ENCODE assay signal across 8 cellular contexts in genomic region chr10:31603245-31604087, GRCh38.
DNase-seq lines count a peak whose midpoint lies in the region; ATAC-seq and TF ChIP-seq lines count a peak whose summit lies in the region.

No MANE protein-coding gene starts in this region.

- in situ Hi-C loops in HAP-1 (cut with MboI; ENCODE audit: low sequenced_read_pairs): no loop called here

- H4K20me1 ChIP-seq in MM.1S (ENCODE audit: insufficient read depth, low read length): no peaks in the 10 kb centered on the region
- H4K20me1 ChIP-seq in osteoblast (ENCODE audit: insufficient read depth, low read length): no peaks in the 10 kb centered on the region

- H3F3A ChIP-seq in MM.1S (ENCODE audit: insufficient read depth, low read length): no peaks in the 10 kb centered on the region

- H3K79me2 ChIP-seq in MM.1S (ENCODE audit: low read length) (no peaks in the 10 kb centered on the region), osteoblast (ENCODE audit: insufficient read depth, low read length) (no peaks in the 10 kb centered on the region)

- H3K27me3 ChIP-seq in HAP-1 (ENCODE audit: low read depth) (no peaks in the 10 kb centered on the region), MM.1S (replicated peaks; ENCODE audit: insufficient read depth, low read length) (no peaks in the 10 kb centered on the region), osteoblast (ENCODE audit: insufficient read depth, low read length) (no peaks in the 10 kb centered on the region), testis (no peaks in the 10 kb centered on the region)

- peak overlapping the region; percentile 56 for H3K4me3 ChIP-seq in HAP-1
- peak overlapping the region; percentile 69 for H3K4me3 ChIP-seq in MM.1S (ENCODE audit: low read length)
- peak overlapping the region; percentile 86 for H3K4me3 ChIP-seq in osteoblast (ENCODE audit: insufficient read depth, low read length)
- peak overlapping the region; percentile 54 to 75 for H3K4me3 ChIP-seq in testis

- peak overlapping the region; percentile 97 for H2AFZ ChIP-seq in MM.1S (ENCODE audit: low read length)
- peak overlapping the region; percentile 89 for H2AFZ ChIP-seq in osteoblast (ENCODE audit: low read length)

- intact Hi-C loops in Right ventricle myocardium inferior (cut with DNase I): loop anchor here (2.0 to 10.0 kb wide), 6 partner anchors 94 to 849 kb away; partner anchors contain the start of genes ZEB1 and ZNF438
- intact Hi-C loops in testis (cut with DNase I; ENCODE audit: low total_unique reads): no loop called here

- peak; percentile 96 for ATAC-seq in SK-N-SH treated with all-trans-retinoic acid at 6 μM for 48 hours
- peak; percentile 97 for ATAC-seq in activated naive CD8-positive, alpha-beta T cell treated with anti-CD3 and anti-CD28 coated beads, Interleukin-2, amount 10 ng/mL, durations not matched to agents 7 days and 5 days (ENCODE audit: low read depth)
- ATAC-seq in Right ventricle myocardium inferior: peak; percentile 96

- H3K27ac ChIP-seq in MM.1S (ENCODE audit: low read length): no peak overlapping the region
- peak overlapping the region; percentile 66 for H3K27ac ChIP-seq in osteoblast (ENCODE audit: low read depth, low read length)
- peak overlapping the region; percentile 78 to 84 for H3K27ac ChIP-seq in testis

- peaks cover 9% of the 10 kb centered on the region for H3K27me3 Mint-ChIP-seq in activated naive CD8-positive, alpha-beta T cell treated with anti-CD3 and anti-CD28 coated beads, Interleukin-2, amount 10 ng/mL, durations not matched to agents 7 days and 5 days

- TF ChIP-seq CTCF in MM.1S (IDR thresholded peaks at IDR 0.05; ENCODE audit: low read length): no peak
- TF ChIP-seq CTCF in osteoblast (IDR thresholded peaks at IDR 0.05; ENCODE audit: extremely low read depth, low read depth, low read length): no peak
- no peak for TF ChIP-seq CTCF in testis (IDR thresholded peaks at IDR 0.05)

- peaks cover 10% of the 10 kb centered on the region for H3K4me1 Mint-ChIP-seq in activated naive CD8-positive, alpha-beta T cell treated with anti-CD3 and anti-CD28 coated beads, Interleukin-2, amount 10 ng/mL, durations not matched to agents 7 days and 5 days

- peak overlapping the region; percentile 92 for H3K4me3 Mint-ChIP-seq in activated naive CD8-positive, alpha-beta T cell treated with anti-CD3 and anti-CD28 coated beads, Interleukin-2, amount 10 ng/mL, durations not matched to agents 7 days and 5 days

- H3K36me3 ChIP-seq in HAP-1 (replicated peaks): no peaks in the 10 kb centered on the region
- H3K36me3 ChIP-seq in MM.1S (replicated peaks; ENCODE audit: insufficient read depth, low read length): no peaks in the 10 kb centered on the region
- H3K36me3 ChIP-seq in osteoblast (ENCODE audit: insufficient read depth, low read length): no peaks in the 10 kb centered on the region
- no peaks in the 10 kb centered on the region for H3K36me3 ChIP-seq in testis (ENCODE audit: low read depth, missing control alignments)

- H3K4me2 ChIP-seq in MM.1S (ENCODE audit: low read depth, low read length) (peak overlapping the region; percentile 93), osteoblast (ENCODE audit: insufficient read depth, low read length) (peak overlapping the region; percentile 98)

- peak; percentile 16 for TF ChIP-seq POLR2A in testis (IDR thresholded peaks at IDR 0.05)

- DNase-seq in ELF-1 (ENCODE audit: low read depth, low spot score): peak; percentile 99
- peak; percentile 93 to 97 for DNase-seq in HAP-1 (ENCODE audit: low spot score in 2 of 2)
- DNase-seq in MM.1S: peak; percentile 98
- peak; percentile 89 for DNase-seq in activated naive CD8-positive, alpha-beta T cell treated with anti-CD3 and anti-CD28 coated beads, Interleukin-2, amount 10 ng/mL, durations not matched to agents 7 days and 5 days
- DNase-seq in Right ventricle myocardium inferior (ENCODE audit: missing footprints): peak; percentile 97
- peak; percentile 98 for DNase-seq in osteoblast (ENCODE audit: insufficient read length, low spot score, missing footprints)
- DNase-seq in testis: peak; percentile 98

- H3K9ac ChIP-seq in MM.1S (ENCODE audit: low read length): peak overlapping the region; percentile 45; the same call in 1 of the 2 replicates

- H3K4me1 ChIP-seq in HAP-1: peaks cover 4% of the 10 kb centered on the region; the same call in 1 of the 2 replicates
- no peaks in the 10 kb centered on the region for H3K4me1 ChIP-seq in MM.1S (ENCODE audit: low read length)
- peaks cover 12% of the 10 kb centered on the region for H3K4me1 ChIP-seq in osteoblast (ENCODE audit: insufficient read depth, low read length)
- peaks cover 6% of the 10 kb centered on the region for H3K4me1 ChIP-seq in testis

- H3K9me3 Mint-ChIP-seq in activated naive CD8-positive, alpha-beta T cell treated with anti-CD3 and anti-CD28 coated beads, Interleukin-2, amount 10 ng/mL, durations not matched to agents 7 days and 5 days: peaks cover 2% of the 10 kb centered on the region

- H3K27ac Mint-ChIP-seq in activated naive CD8-positive, alpha-beta T cell treated with anti-CD3 and anti-CD28 coated beads, Interleukin-2, amount 10 ng/mL, durations not matched to agents 7 days and 5 days: peak overlapping the region; percentile 60

- no peaks in the 10 kb centered on the region for H3K9me2 ChIP-seq in MM.1S (replicated peaks; ENCODE audit: insufficient read depth, low read length)

- WGBS in testis, 2 donors: 3 to 4% methylated on average over 28 to 67 of the region's 67 CpGs

- no peaks in the 10 kb centered on the region for H3K9me3 ChIP-seq in HAP-1
- no peaks in the 10 kb centered on the region for H3K9me3 ChIP-seq in MM.1S (replicated peaks; ENCODE audit: insufficient read depth, low read length)
- H3K9me3 ChIP-seq in osteoblast (ENCODE audit: low read depth, low read length): no peaks in the 10 kb centered on the region
- no peaks in the 10 kb centered on the region for H3K9me3 ChIP-seq in testis

- no peaks in the 10 kb centered on the region for H3K36me3 Mint-ChIP-seq in activated naive CD8-positive, alpha-beta T cell treated with anti-CD3 and anti-CD28 coated beads, Interleukin-2, amount 10 ng/mL, durations not matched to agents 7 days and 5 days

- POLR2A ChIA-PET in activated naive CD8-positive, alpha-beta T cell treated with anti-CD3 and anti-CD28 coated beads, Interleukin-2, amount 10 ng/mL, durations not matched to agents 7 days and 5 days (lab: Charles Lee): no interaction called here

TF ChIP-seq in SK-N-SH treated with all-trans-retinoic acid at 6 μM for 48 hours, 23 proteins besides CTCF, POLR2A, EP300 and RAD21:
- peak; percentile 47; the same call in 1 of the 2 replicates for TF ChIP-seq TSHZ2 (CRISPR knock-in tag; IDR thresholded peaks at IDR 0.05)
- no peak for TF ChIP-seq OSR1 (CRISPR knock-in tag; IDR thresholded peaks at IDR 0.05)
- TF ChIP-seq GLIS3 (CRISPR knock-in tag; IDR thresholded peaks at IDR 0.05): 0 out of 2 replicates have a peak, but pooled peaks have one; percentile 4
- TF ChIP-seq TCF4 (CRISPR knock-in tag; IDR thresholded peaks at IDR 0.05; ENCODE audit: borderline replicate concordance): 0 out of 2 replicates have a peak, but pooled peaks have one; percentile 32
- TF ChIP-seq SNAI2 (CRISPR knock-in tag; IDR thresholded peaks at IDR 0.05): 0 out of 2 replicates have a peak, but pooled peaks have one; percentile 30
TF ChIP-seq in SK-N-SH treated with all-trans-retinoic acid at 6 μM for 48 hours: peak in this region for 4.
